21 cellular contexts compared by ENCODE assay signal in the genomic region with DNA sequence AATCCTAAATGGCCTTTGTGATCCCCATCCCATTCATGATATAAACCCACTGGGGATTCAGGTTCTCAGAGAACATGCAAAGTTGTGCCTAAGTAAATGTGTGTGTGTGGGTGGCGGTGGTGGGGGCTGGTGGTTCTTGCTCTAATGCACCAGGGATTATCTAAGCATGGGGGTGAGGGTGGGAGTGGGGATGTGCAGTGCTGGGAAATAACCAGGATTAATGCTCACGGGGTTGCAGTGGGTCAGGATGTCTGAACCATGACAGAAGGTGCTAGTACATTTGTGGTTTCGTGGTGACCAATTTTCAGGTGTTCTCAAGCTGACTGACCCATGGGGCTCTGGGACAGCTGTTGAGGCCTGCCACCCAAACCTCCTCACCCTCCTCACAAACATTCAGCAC.
A peak's percentile ranks its signal among the peaks of the same experiment; 100 is the strongest.
DNase-seq lines count a peak whose midpoint lies in the region; ATAC-seq and TF ChIP-seq lines count a peak whose summit lies in the region.
"Had no signal": no experiment of that assay in that cellular context is flagged by ENCODE, and none has a peak within 500 bp of the region (broad histone marks: within the 10 kb centered on the region; RNA-seq: fewer than 3 reads in every experiment).

No MANE protein-coding gene starts in this region.

- no peak for TF ChIP-seq CTCF in mammary epithelial cell (conservative IDR thresholded peaks at IDR 0.05 in 1 of 2, IDR thresholded peaks at IDR 0.05 in 1 of 2; ENCODE audit: extremely low read depth in 1 of 2, insufficient read depth in 1 of 2, low read depth in 1 of 2, low read length in 2 of 2)
- TF ChIP-seq CTCF in MCF 10A (IDR thresholded peaks at IDR 0.05; ENCODE audit: unreplicated experiment) = no peak
- TF ChIP-seq CTCF in SU-DHL-6 (IDR thresholded peaks at IDR 0.05; ENCODE audit: insufficient read depth, low read length, poor library complexity, severe bottlenecking) = no peak
- TF ChIP-seq CTCF in transverse colon (IDR thresholded peaks at IDR 0.05) = no peak
- no peak for TF ChIP-seq CTCF in type B pancreatic cell (conservative IDR thresholded peaks at IDR 0.05)

- H3K79me2 ChIP-seq in mammary epithelial cell (ENCODE audit: insufficient read depth, low read length) (no peaks in the 10 kb centered on the region), SU-DHL-6 (ENCODE audit: insufficient read depth, low read length) (peaks cover 39% of the 10 kb centered on the region)

- 83% methylated on average over 2 of the region's 3 CpGs for WGBS in mammary epithelial cell (ENCODE audit: low coverage, missing lambda C conversion rate)
- 66% methylated on average over 3 of the region's 3 CpGs; no CpG with 5 or more reads in 1 of the 2 donors for WGBS in transverse colon (ENCODE audit: low coverage in 1 of 2), 2 donors

- H3K4me3 Mint-ChIP-seq in MCF 10A (ENCODE audit: unreplicated experiment) (no peak overlapping the region), type B pancreatic cell (no peak overlapping the region)
- no peak overlapping the region for H3K4me3 Mint-ChIP-seq in activated T-cell treated with anti-CD3 and anti-CD28 coated beads, Interleukin-2, amount 50 U/mL, for 72 hours
- H3K4me3 Mint-ChIP-seq: activated CD4-positive, alpha-beta memory T cell treated with anti-CD3 and anti-CD28 coated beads, Interleukin-2, amount 10 ng/mL, durations not matched to agents 7 days and 5 days; memory B cell had no signal

- H3K9me2 ChIP-seq in SU-DHL-6 (replicated peaks; ENCODE audit: insufficient read depth, low read length) = no peaks in the 10 kb centered on the region

- H3K4me1 ChIP-seq in mammary epithelial cell (ENCODE audit: insufficient read depth, low read length) (peaks cover 41% of the 10 kb centered on the region), transverse colon (peaks cover 7 to 34% (median 18%) of the 10 kb centered on the region in 4 donors)

- ATAC-seq in HG02678 (IDR thresholded peaks at IDR 0.05; ENCODE audit: unreplicated experiment) (peak; percentile 11), GM21390 (IDR thresholded peaks at IDR 0.05; ENCODE audit: unreplicated experiment) (no peak)
- ATAC-seq in activated T-cell treated with anti-CD3 and anti-CD28 coated beads, Interleukin-2, amount 50 U/mL, for 72 hours (replicated peaks in 1 of 2) = no peak
- ATAC-seq: heart right ventricle, psoas muscle had no signal

- H2AFZ ChIP-seq in mammary epithelial cell (ENCODE audit: low read depth, low read length) = no peak overlapping the region
- no peak overlapping the region for H2AFZ ChIP-seq in SU-DHL-6 (ENCODE audit: low read depth, low read length, severe bottlenecking)

- H3K27ac ChIP-seq in mammary epithelial cell (ENCODE audit: insufficient read depth, low read depth, low read length) = no peak overlapping the region
- peak overlapping the region; percentile 98 for H3K27ac ChIP-seq in SU-DHL-6 (ENCODE audit: low read depth, low read length)
- no peak overlapping the region for H3K27ac ChIP-seq in transverse colon
- H3K27ac ChIP-seq: cardiac muscle cell, heart right ventricle, psoas muscle, VCaP had no signal

- H3K9me3 ChIP-seq in mammary epithelial cell (replicated peaks; ENCODE audit: insufficient read depth, low read length) (no peaks in the 10 kb centered on the region), SU-DHL-6 (ENCODE audit: insufficient read depth, low read length) (no peaks in the 10 kb centered on the region), transverse colon (no peaks in the 10 kb centered on the region)
- H3K9me3 ChIP-seq: psoas muscle had no signal

- H3K27me3 ChIP-seq in mammary epithelial cell (ENCODE audit: insufficient read depth, low read length) (no peaks in the 10 kb centered on the region), SU-DHL-6 (ENCODE audit: low read length) (no peaks in the 10 kb centered on the region), transverse colon (no peaks in the 10 kb centered on the region)
- H3K27me3 ChIP-seq: cardiac muscle cell had no signal

- H3F3A ChIP-seq in SU-DHL-6 (ENCODE audit: insufficient read depth) = peaks cover 39% of the 10 kb centered on the region

- POLR2A ChIA-PET in MCF 10A (lab: Yijun Ruan, JAX) = interaction anchor here (1.9 kb wide), 1 partner anchor 13 kb away, joined by 5 read pairs; no protein-coding TSS in a partner anchor

- no peak overlapping the region for H3K27ac Mint-ChIP-seq in MCF 10A (ENCODE audit: low read depth, unreplicated experiment)
- H3K27ac Mint-ChIP-seq in activated T-cell treated with anti-CD3 and anti-CD28 coated beads, Interleukin-2, amount 50 U/mL, for 72 hours = no peak overlapping the region
- H3K27ac Mint-ChIP-seq in type B pancreatic cell = no peak overlapping the region
- H3K27ac Mint-ChIP-seq: activated CD4-positive, alpha-beta memory T cell treated with anti-CD3 and anti-CD28 coated beads, Interleukin-2, amount 10 ng/mL, durations not matched to agents 7 days and 5 days; memory B cell had no signal

- intact Hi-C loops in mammary epithelial cell (cut with micrococcal nuclease) = no loop called here
- intact Hi-C loops in MCF 10A (cut with micrococcal nuclease) = no loop called here
- intact Hi-C loops in transverse colon (cut with DNase I; ENCODE audit: low total_unique reads) = no loop called here

- H3K4me2 ChIP-seq in mammary epithelial cell (ENCODE audit: insufficient read depth, low read depth, low read length) (no peak overlapping the region), SU-DHL-6 (ENCODE audit: low read depth, low read length, poor library complexity, severe bottlenecking) (peak overlapping the region; percentile 30)

- H3K36me3 Mint-ChIP-seq in MCF 10A (ENCODE audit: insufficient read depth, unreplicated experiment) = peaks cover 60% of the 10 kb centered on the region
- no peaks in the 10 kb centered on the region for H3K36me3 Mint-ChIP-seq in activated T-cell treated with anti-CD3 and anti-CD28 coated beads, Interleukin-2, amount 50 U/mL, for 72 hours (ENCODE audit: insufficient read depth in 2 of 2)
- H3K36me3 Mint-ChIP-seq in type B pancreatic cell = peaks cover 61% of the 10 kb centered on the region

- in situ Hi-C loops in mammary epithelial cell (cut with MboI; ENCODE audit: low sequenced_read_pairs in 2 of 2) (loop anchor here in 1 of 2 donors (10.0 kb wide), 1 partner anchor 99 kb away; the partner anchor contains the start of gene ZNF608), transverse colon (cut with MboI; ENCODE audit: low pct_ligation_motif_present in 1 of 4, low pct_unique_long_range_greater_than_20kb in 1 of 4, low sequenced_read_pairs in 3 of 4) (loop anchor here in 1 of 4 donors (5.0 kb wide), 1 partner anchor 107 kb away; no protein-coding TSS in a partner anchor)

- H3K27me3 Mint-ChIP-seq in MCF 10A (ENCODE audit: insufficient read depth, unreplicated experiment) (no peaks in the 10 kb centered on the region), type B pancreatic cell (no peaks in the 10 kb centered on the region)
- H3K27me3 Mint-ChIP-seq in activated T-cell treated with anti-CD3 and anti-CD28 coated beads, Interleukin-2, amount 50 U/mL, for 72 hours (ENCODE audit: low read depth) = peaks cover 66% of the 10 kb centered on the region

- dilution Hi-C loops in mammary epithelial cell (cut with HindIII; ENCODE audit: low sequenced_read_pairs) = no loop called here

- H3K9ac ChIP-seq in mammary epithelial cell (ENCODE audit: insufficient read depth, low read length) (no peak overlapping the region), SU-DHL-6 (ENCODE audit: low read length) (peak overlapping the region; percentile 59; the same call in 1 of the 2 replicates)

- H4K20me1 ChIP-seq in mammary epithelial cell (ENCODE audit: insufficient read depth, low read length) (no peaks in the 10 kb centered on the region), SU-DHL-6 (ENCODE audit: low read depth, low read length) (no peaks in the 10 kb centered on the region)

- TF ChIP-seq POLR2A in transverse colon (IDR thresholded peaks at IDR 0.05) = no peak

- no peak overlapping the region for H3K4me3 ChIP-seq in mammary epithelial cell (replicated peaks in 1 of 3; ENCODE audit: insufficient read depth in 1 of 3, low read depth in 2 of 3, low read length in 3 of 3)
- no peak overlapping the region for H3K4me3 ChIP-seq in SU-DHL-6 (ENCODE audit: insufficient read depth, low read length, poor library complexity, severe bottlenecking)
- H3K4me3 ChIP-seq in transverse colon = no peak overlapping the region
- H3K4me3 ChIP-seq: cardiac muscle cell, heart right ventricle, psoas muscle had no signal

- BruUV-seq in mammary epithelial cell (replicated peaks; lab: Mats Ljungman, UMichigan) (no TSS peak), MCF 10A (replicated peaks; lab: Mats Ljungman, UMichigan) (no TSS peak)

- CTCF ChIA-PET in mammary epithelial cell (lab: Charles Lee; ENCODE audit: low non-redundant PET) (no interaction called here), MCF 10A (lab: Yijun Ruan, JAX) (no interaction called here)

- H3K9me3 Mint-ChIP-seq in MCF 10A (ENCODE audit: unreplicated experiment) (no peaks in the 10 kb centered on the region), type B pancreatic cell (no peaks in the 10 kb centered on the region)
- no peaks in the 10 kb centered on the region for H3K9me3 Mint-ChIP-seq in activated T-cell treated with anti-CD3 and anti-CD28 coated beads, Interleukin-2, amount 50 U/mL, for 72 hours
- H3K9me3 Mint-ChIP-seq: activated CD4-positive, alpha-beta memory T cell treated with anti-CD3 and anti-CD28 coated beads, Interleukin-2, amount 10 ng/mL, durations not matched to agents 7 days and 5 days; memory B cell had no signal

- H3K36me3 ChIP-seq in mammary epithelial cell (ENCODE audit: insufficient read depth, low read length) (no peaks in the 10 kb centered on the region), SU-DHL-6 (ENCODE audit: low read length) (peaks cover 37% of the 10 kb centered on the region; the same call in 1 of the 2 replicates), transverse colon (no peaks in the 10 kb centered on the region)

- peaks cover 34% of the 10 kb centered on the region for H3K4me1 Mint-ChIP-seq in MCF 10A (ENCODE audit: insufficient read depth, unreplicated experiment)
- peaks cover 15% of the 10 kb centered on the region for H3K4me1 Mint-ChIP-seq in activated T-cell treated with anti-CD3 and anti-CD28 coated beads, Interleukin-2, amount 50 U/mL, for 72 hours (ENCODE audit: low read depth)
- peaks cover 36% of the 10 kb centered on the region for H3K4me1 Mint-ChIP-seq in type B pancreatic cell (ENCODE audit: unreplicated experiment)

- DNase-seq in mammary epithelial cell (peak; percentile 45), MCF 10A (ENCODE audit: unreplicated experiment) (no peak), transverse colon (peak; percentile 38), type B pancreatic cell (ENCODE audit: extremely low spot score, unreplicated experiment) (no peak)
- DNase-seq in activated T-cell treated with anti-CD3 and anti-CD28 coated beads, Interleukin-2, amount 50 U/mL, for 72 hours = no peak
- DNase-seq: 8988T; activated CD4-positive, alpha-beta memory T cell treated with anti-CD3 and anti-CD28 coated beads, Interleukin-2, amount 10 ng/mL, durations not matched to agents 7 days and 5 days; activated T-cell treated with anti-CD3 and anti-CD28 coated beads, Interleukin-2, amount 50 U/mL, for 48 hours; heart right ventricle; NCI-H2081 treated with DMSO at 0.1 percent for 48 hours; NCI-H69; psoas muscle; RPMI8226; stimulated activated CD4-positive, alpha-beta T cell treated with anti-CD3 and anti-CD28 coated beads, Interleukin-12 subunit alpha, Interleukin-12 subunit beta, amount 100 ng/mL, for 4 hours; stimulated activated naive CD4-positive, alpha-beta T cell treated with Interleukin-2 at 50 U/mL for 16 hours had no signal

- no peak for TF ChIP-seq EP300 in transverse colon (IDR thresholded peaks at IDR 0.05; ENCODE audit: low read depth)

Comparison
In these comparisons a context has a peak if more than half of its experiments do, and no peak if none do; other contexts are left out.
1. DNase-seq: peak in mammary epithelial cell (single experiment) and transverse colon (single experiment); none in MCF 10A (single experiment), activated T-cell treated with anti-CD3 and anti-CD28 coated beads, Interleukin-2, amount 50 U/mL, for 72 hours (0 of 2) and type B pancreatic cell (single experiment).